ENCODE assay signal across 23 cellular contexts in genomic region chr12:51527872-51528271, GRCh38.
"Had no signal": no experiment of that assay in that cellular context is flagged by ENCODE, and none has a peak within 500 bp of the region (broad histone marks: within the 10 kb centered on the region; RNA-seq: fewer than 3 reads in every experiment).

No MANE protein-coding gene starts in this region.

- H3K36me3 Mint-ChIP-seq: naive thymus-derived CD4-positive, alpha-beta T cell; type B pancreatic cell had no signal

- H3K4me1 Mint-ChIP-seq: nephron progenitor cell had no signal

- H3K9me3 Mint-ChIP-seq: endodermal cell; naive thymus-derived CD4-positive, alpha-beta T cell; nephron progenitor cell; type B pancreatic cell had no signal

- DNase-seq: effector CD8-positive, alpha-beta T cell; endodermal cell; foreskin fibroblast; gastrocnemius medialis; head of caudate nucleus; kidney; mesenchymal stem cell; midbrain; naive thymus-derived CD4-positive, alpha-beta T cell; nephron progenitor cell; nucleus accumbens; stimulated activated CD4-positive, alpha-beta T cell treated with anti-CD3 and anti-CD28 coated beads, Interleukin-12 subunit alpha, Interleukin-12 subunit beta, amount 100 ng/mL, for 4 hours; stimulated activated CD4-positive, alpha-beta T cell treated with anti-CD3 and anti-CD28 coated beads, Interleukin-1b, Interleukin-23, amount 100 ng/mL, for 48 hours; stimulated activated CD4-positive, alpha-beta T cell treated with anti-CD3 and anti-CD28 coated beads, Interleukin-4, amount 100 ng/mL, for 1 hour; stimulated activated CD8-positive, alpha-beta memory T cell treated with anti-CD3 and anti-CD28 coated beads, Interleukin-4, amount 100 ng/mL, for 48 hours; stimulated activated naive CD4-positive, alpha-beta T cell treated with Interleukin-2 at 50 U/mL for 16 hours; stomach; thyroid gland; uterus had no signal

- H3K27ac Mint-ChIP-seq: endodermal cell; naive thymus-derived CD4-positive, alpha-beta T cell; nephron progenitor cell; type B pancreatic cell had no signal

- ATAC-seq: esophagus mucosa; gastrocnemius medialis; left lobe of liver; naive thymus-derived CD4-positive, alpha-beta T cell; sciatic nerve had no signal

- H3K4me3 Mint-ChIP-seq: endodermal cell; naive thymus-derived CD4-positive, alpha-beta T cell; nephron progenitor cell; type B pancreatic cell had no signal
